Comparison of ENCODE assay signal across 17 cellular contexts in the genomic region with DNA sequence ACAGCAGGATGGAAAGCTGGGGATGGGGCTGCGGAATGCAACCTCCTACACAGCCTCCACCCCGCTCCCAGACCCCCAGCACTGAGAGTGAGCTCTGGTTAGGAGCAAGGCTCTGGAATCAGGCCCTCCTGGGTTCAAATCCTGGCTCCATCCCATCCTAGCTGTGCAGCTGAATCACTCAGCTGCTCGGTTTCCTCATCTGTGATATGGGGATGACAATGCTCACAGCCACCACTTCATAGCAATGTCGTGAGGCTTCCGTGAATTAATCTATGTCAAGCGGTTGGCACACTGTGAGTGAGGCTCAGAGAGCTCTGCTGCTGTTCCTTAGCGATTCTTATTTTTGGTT. TPM values are rescaled to one million over a fixed set of nuclear protein-coding genes. Genes with fewer than 3 reads are reported as not detected.
DNase-seq lines count a peak whose midpoint lies in the region; ATAC-seq and TF ChIP-seq lines count a peak whose summit lies in the region.
"Had no signal": no experiment of that assay in that cellular context is flagged by ENCODE, and none has a peak within 500 bp of the region (broad histone marks: within the 10 kb centered on the region; RNA-seq: fewer than 3 reads in every experiment).

No MANE protein-coding gene starts in this region.

- 54% methylated on average over 6 of the region's 7 CpGs for WGBS in HUES64
- 48 to 51% methylated on average over 7 of the region's 7 CpGs for WGBS in testis, 2 donors

- CTCF ChIA-PET in CD8-positive, alpha-beta memory T cell (lab: Charles Lee): no interaction called here

- peaks cover 24% of the 10 kb centered on the region for H3K27me3 ChIP-seq in CD8-positive, alpha-beta memory T cell (ENCODE audit: insufficient read depth, low read length, poor library complexity, severe bottlenecking)
- H3K27me3 ChIP-seq in HUES64 (ENCODE audit: insufficient read depth, low read length) (peaks cover 43% of the 10 kb centered on the region), testis (no peaks in the 10 kb centered on the region)

- intact Hi-C loops in testis (cut with DNase I; ENCODE audit: low total_unique reads) (no loop called here), sciatic nerve (cut with DNase I) (no loop called here)

- TF ChIP-seq POLR2A in testis (IDR thresholded peaks at IDR 0.05): no peak

- peaks cover 12% of the 10 kb centered on the region for H3K4me1 ChIP-seq in CD8-positive, alpha-beta memory T cell (ENCODE audit: insufficient read depth, low read length)
- H3K4me1 ChIP-seq in HUES64 (ENCODE audit: insufficient read depth, low read length): peaks cover 4% of the 10 kb centered on the region; the same call in 1 of the 2 replicates
- peaks cover 13% of the 10 kb centered on the region for H3K4me1 ChIP-seq in testis
- H3K4me1 ChIP-seq: psoas muscle had no signal

- H3K9me3 Mint-ChIP-seq in CD8-positive, alpha-beta memory T cell: no peaks in the 10 kb centered on the region
- H3K9me3 Mint-ChIP-seq in chondrocyte (ENCODE audit: low read depth): no peaks in the 10 kb centered on the region
- peaks cover 0 to 3% (median 0%) of the 10 kb centered on the region in 9 donors for H3K9me3 Mint-ChIP-seq in naive thymus-derived CD8-positive, alpha-beta T cell
- H3K9me3 Mint-ChIP-seq: activated CD4-positive, alpha-beta T cell treated with anti-CD3 and anti-CD28 coated beads, Interleukin-2, amount 10 ng/mL, durations not matched to agents 7 days and 5 days; activated naive CD4-positive, alpha-beta T cell treated with anti-CD3 and anti-CD28 coated beads for 36 hours; memory B cell had no signal

- H3K27me3 Mint-ChIP-seq in CD8-positive, alpha-beta memory T cell: peaks cover 23 to 48% of the 10 kb centered on the region in 2 donors
- peaks cover 61% of the 10 kb centered on the region for H3K27me3 Mint-ChIP-seq in chondrocyte (ENCODE audit: low read depth)
- H3K27me3 Mint-ChIP-seq in naive thymus-derived CD8-positive, alpha-beta T cell: peaks cover 21 to 45% (median 34%) of the 10 kb centered on the region in 5 donors

- H3K4me1 Mint-ChIP-seq in CD8-positive, alpha-beta memory T cell: peaks cover 16 to 23% (median 17%) of the 10 kb centered on the region in 3 donors
- H3K4me1 Mint-ChIP-seq in chondrocyte (ENCODE audit: low read depth): peaks cover 3% of the 10 kb centered on the region
- peaks cover 9 to 26% (median 20%) of the 10 kb centered on the region in 4 donors for H3K4me1 Mint-ChIP-seq in naive thymus-derived CD8-positive, alpha-beta T cell

- POLR2A ChIA-PET in CD8-positive, alpha-beta memory T cell (lab: Charles Lee): no interaction called here
- POLR2A ChIA-PET in naive thymus-derived CD8-positive, alpha-beta T cell (lab: Charles Lee): no interaction called here

- H3K27ac ChIP-seq in CD8-positive, alpha-beta memory T cell (ENCODE audit: low read depth, low read length): no peak overlapping the region
- H3K27ac ChIP-seq in HUES64 (ENCODE audit: low read depth, low read length) (no peak overlapping the region), testis (no peak overlapping the region)
- H3K27ac ChIP-seq: heart right ventricle, KMS-11, psoas muscle had no signal

- DNase-seq in CD8-positive, alpha-beta memory T cell: no peak
- no peak for DNase-seq in chondrocyte (ENCODE audit: low spot score)
- no peak for DNase-seq in naive thymus-derived CD8-positive, alpha-beta T cell
- DNase-seq in testis: no peak
- DNase-seq in sciatic nerve (ENCODE audit: low spot score): no peak
- no peak for DNase-seq in T-helper 1 cell
- DNase-seq: activated CD4-positive, alpha-beta T cell treated with anti-CD3 and anti-CD28 coated beads, Interleukin-2, amount 10 ng/mL, durations not matched to agents 7 days and 5 days; heart right ventricle; NCI-H2081 treated with DMSO at 0.1 percent for 48 hours; psoas muscle; stimulated activated CD4-positive, alpha-beta T cell treated with anti-CD3 and anti-CD28 coated beads, Interleukin-1b, Interleukin-23, amount 100 ng/mL, for 48 hours had no signal

- peak overlapping the region in 4 of 8 donors; percentile 42 to 86 (median 48) for H3K27ac Mint-ChIP-seq in CD8-positive, alpha-beta memory T cell
- no peak overlapping the region for H3K27ac Mint-ChIP-seq in chondrocyte (ENCODE audit: unreplicated experiment)
- H3K27ac Mint-ChIP-seq in naive thymus-derived CD8-positive, alpha-beta T cell: peak overlapping the region in 1 of 10 donors; percentile 35
- H3K27ac Mint-ChIP-seq: activated CD4-positive, alpha-beta T cell treated with anti-CD3 and anti-CD28 coated beads, Interleukin-2, amount 10 ng/mL, durations not matched to agents 7 days and 5 days; activated naive CD4-positive, alpha-beta T cell treated with anti-CD3 and anti-CD28 coated beads for 36 hours; memory B cell had no signal

- H3K4me3 ChIP-seq in CD8-positive, alpha-beta memory T cell (ENCODE audit: low read length): no peak overlapping the region
- peak overlapping the region; percentile 58 for H3K4me3 ChIP-seq in HUES64 (ENCODE audit: low read length)
- no peak overlapping the region for H3K4me3 ChIP-seq in testis
- H3K4me3 ChIP-seq: psoas muscle had no signal

- peak overlapping the region; percentile 32 to 84 (median 59) for H3K4me3 Mint-ChIP-seq in CD8-positive, alpha-beta memory T cell
- peak overlapping the region; percentile 31 for H3K4me3 Mint-ChIP-seq in chondrocyte (ENCODE audit: unreplicated experiment)
- H3K4me3 Mint-ChIP-seq in naive thymus-derived CD8-positive, alpha-beta T cell: peak overlapping the region; percentile 45 to 87 (median 66)
- H3K4me3 Mint-ChIP-seq: activated CD4-positive, alpha-beta T cell treated with anti-CD3 and anti-CD28 coated beads, Interleukin-2, amount 10 ng/mL, durations not matched to agents 7 days and 5 days; activated naive CD4-positive, alpha-beta T cell treated with anti-CD3 and anti-CD28 coated beads for 36 hours; memory B cell had no signal

- TF ChIP-seq CTCF in chondrocyte (IDR thresholded peaks at IDR 0.05) (no peak), testis (IDR thresholded peaks at IDR 0.05) (no peak)

- no peaks in the 10 kb centered on the region for H3K9me3 ChIP-seq in CD8-positive, alpha-beta memory T cell (ENCODE audit: low read length)
- H3K9me3 ChIP-seq in HUES64 (ENCODE audit: insufficient read depth, low read depth, low read length): no peaks in the 10 kb centered on the region
- H3K9me3 ChIP-seq in testis: no peaks in the 10 kb centered on the region
- H3K9me3 ChIP-seq: heart right ventricle, psoas muscle had no signal

- no peak overlapping the region for H3K9ac ChIP-seq in HUES64 (ENCODE audit: low read depth, low read length)
- H3K9ac ChIP-seq: KMS-11 had no signal

- ATAC-seq in naive thymus-derived CD8-positive, alpha-beta T cell: no peak
- ATAC-seq in sciatic nerve: no peak
- ATAC-seq in HG03159 (IDR thresholded peaks at IDR 0.05; ENCODE audit: unreplicated experiment): no peak
- ATAC-seq: psoas muscle had no signal

- H3K36me3 Mint-ChIP-seq in CD8-positive, alpha-beta memory T cell: no peaks in the 10 kb centered on the region
- no peaks in the 10 kb centered on the region for H3K36me3 Mint-ChIP-seq in chondrocyte (ENCODE audit: low read depth)
- H3K36me3 Mint-ChIP-seq in naive thymus-derived CD8-positive, alpha-beta T cell: no peaks in the 10 kb centered on the region
- H3K36me3 Mint-ChIP-seq: memory B cell had no signal

- H3K36me3 ChIP-seq in CD8-positive, alpha-beta memory T cell (ENCODE audit: insufficient read depth, low read length): no peaks in the 10 kb centered on the region
- no peaks in the 10 kb centered on the region for H3K36me3 ChIP-seq in HUES64 (ENCODE audit: insufficient read depth, low read length)
- no peaks in the 10 kb centered on the region for H3K36me3 ChIP-seq in testis (ENCODE audit: low read depth, missing control alignments)
- H3K36me3 ChIP-seq: heart right ventricle had no signal

RNA-seq across cellular contexts. Expression of gene ACP7, which starts 0.5 kb away (rescaled TPM):
- not detected for total RNA-seq in CD8-positive, alpha-beta memory T cell
- 0.22 TPM for polyA plus RNA-seq in CD8-positive, alpha-beta memory T cell
- polyA plus RNA-seq in HUES64 (2013, experiment 1 of 2): 0.10 TPM
- polyA plus RNA-seq in HUES64 (2013, experiment 2 of 2): 0.19 TPM
- total RNA-seq in chondrocyte: not detected in 3 replicates
- total RNA-seq in naive thymus-derived CD8-positive, alpha-beta T cell: not detected
- polyA plus RNA-seq in naive thymus-derived CD8-positive, alpha-beta T cell: not detected
- not detected for total RNA-seq in testis
- polyA plus RNA-seq in testis (ENCODE audit: insufficient read depth, low read depth, low replicate concordance): not detected
- 1.6 TPM for total RNA-seq in sciatic nerve
- total RNA-seq: activated CD4-positive, alpha-beta T cell treated with anti-CD3 and anti-CD28 coated beads, Interleukin-2, amount 10 ng/mL, durations not matched to agents 7 days and 5 days; activated naive CD4-positive, alpha-beta T cell treated with anti-CD3 and anti-CD28 coated beads for 36 hours; heart right ventricle; psoas muscle had no signal
- polyA plus RNA-seq: BJ, heart right ventricle had no signal

RNA-seq across cellular contexts. Expression of gene PAK4, which starts 40.9 kb away (rescaled TPM):
- 10 to 100 TPM; 21.3 to 21.8 TPM for total RNA-seq in CD8-positive, alpha-beta memory T cell
- 1.8 TPM for polyA plus RNA-seq in CD8-positive, alpha-beta memory T cell
- 42.4 TPM for polyA plus RNA-seq in HUES64 (2013, experiment 1 of 2)
- polyA plus RNA-seq in HUES64 (2013, experiment 2 of 2): 46.3 TPM
- total RNA-seq in chondrocyte: 12.3 to 16.7 TPM (median 14.4 TPM) in 3 replicates
- 10 to 100 TPM; 14.8 to 16.8 TPM for total RNA-seq in naive thymus-derived CD8-positive, alpha-beta T cell
- polyA plus RNA-seq in naive thymus-derived CD8-positive, alpha-beta T cell: 1 to 10 TPM; 1.3 to 1.4 (median 1.3) TPM
- total RNA-seq in testis: 10 to 100 TPM; 84.3 to 88.3 TPM
- 61.0 TPM for polyA plus RNA-seq in testis (ENCODE audit: insufficient read depth, low read depth, low replicate concordance)
- total RNA-seq in sciatic nerve: 43.5 TPM

RNA-seq across cellular contexts. Expression of gene FBXO27, which starts 52.4 kb away (rescaled TPM):
- under 1 TPM; 0.37 to 0.80 TPM for total RNA-seq in CD8-positive, alpha-beta memory T cell
- polyA plus RNA-seq in CD8-positive, alpha-beta memory T cell: 0.64 TPM
- polyA plus RNA-seq in HUES64 (2013, experiment 1 of 2): 3.6 TPM
- 5.3 TPM for polyA plus RNA-seq in HUES64 (2013, experiment 2 of 2)
- total RNA-seq in chondrocyte (4.6 to 7.4 TPM (median 6.7 TPM) in 3 replicates), testis (10 to 100 TPM; 11.3 to 16.5 TPM), sciatic nerve (13.4 TPM)
- not detected for total RNA-seq in naive thymus-derived CD8-positive, alpha-beta T cell
- under 1 TPM in 1 of 3 donors, not detected in 2; 0.17 TPM for polyA plus RNA-seq in naive thymus-derived CD8-positive, alpha-beta T cell
- 15.5 TPM for polyA plus RNA-seq in testis (ENCODE audit: insufficient read depth, low read depth, low replicate concordance)
- total RNA-seq: activated CD4-positive, alpha-beta T cell treated with anti-CD3 and anti-CD28 coated beads, Interleukin-2, amount 10 ng/mL, durations not matched to agents 7 days and 5 days had no signal
